Comparison of ENCODE assay signal across 1 cellular context in genomic region chr1:161706116-161706482, GRCh38.
TF ChIP-seq lines count a peak whose summit lies in the region.

No MANE protein-coding gene starts in this region.

TF ChIP-seq in GM12878, 131 proteins besides CTCF, POLR2A, EP300 and RAD21:
- TF ChIP-seq CHD4 (IDR thresholded peaks at IDR 0.05) (peak; percentile 66; the same call in 1 of the 2 replicates), ZNF207 (IDR thresholded peaks at IDR 0.05; ENCODE audit: borderline replicate concordance) (no peak)
